In genomic region chr17:7011415-7011814, GRCh38 we compare ENCODE assay signal across 1 cellular context.
TF ChIP-seq lines count a peak whose summit lies in the region.

No MANE protein-coding gene starts in this region.

TF ChIP-seq in HepG2, 621 proteins besides CTCF, POLR2A, EP300 and RAD21:
- peak; percentile 86; the same call in 1 of the 2 replicates for TF ChIP-seq CHD4 (IDR thresholded peaks at IDR 0.05; ENCODE audit: borderline replicate concordance, low read length)
- no peak for TF ChIP-seq ZNF569 (CRISPR knock-in tag; IDR thresholded peaks at IDR 0.05; ENCODE audit: borderline replicate concordance)
- TF ChIP-seq ZNF75D (CRISPR knock-in tag; IDR thresholded peaks at IDR 0.05; ENCODE audit: borderline replicate concordance), result no peak
- TF ChIP-seq GPN1 (CRISPR knock-in tag; IDR thresholded peaks at IDR 0.05; ENCODE audit: borderline replicate concordance), result no peak
- TF ChIP-seq ZNF709 (CRISPR knock-in tag; IDR thresholded peaks at IDR 0.05), result peak; percentile 6; the same call in 1 of the 2 replicates
- TF ChIP-seq ZSCAN20 (CRISPR knock-in tag; IDR thresholded peaks at IDR 0.05; ENCODE audit: borderline replicate concordance), result no peak
- TF ChIP-seq KMT2A (CRISPR knock-in tag; IDR thresholded peaks at IDR 0.05), result no peak
- peak; percentile 84 for TF ChIP-seq ZBTB33 (CRISPR knock-in tag; IDR thresholded peaks at IDR 0.05)
- TF ChIP-seq TBX3 (IDR thresholded peaks at IDR 0.05; ENCODE audit: borderline replicate concordance), result no peak
- TF ChIP-seq ZNF3 (CRISPR knock-in tag; IDR thresholded peaks at IDR 0.05), result no peak
- TF ChIP-seq HNRNPL (IDR thresholded peaks at IDR 0.05; ENCODE audit: low read depth, low read length), result no peak
